ENCODE assay signal across 1 cellular context in genomic region chr9:96612966-96613589, GRCh38.
TF ChIP-seq lines count a peak whose summit lies in the region.

No MANE protein-coding gene starts in this region.

TF ChIP-seq in H1, 55 proteins besides CTCF, POLR2A, EP300 and RAD21:
- TF ChIP-seq BRCA1 (IDR thresholded peaks at IDR 0.05; ENCODE audit: low read depth, low read length) (no peak), SIN3A (conservative IDR thresholded peaks at IDR 0.05 in 1 of 2, IDR thresholded peaks at IDR 0.05 in 1 of 2; ENCODE audit: low read depth in 1 of 2, low read length in 2 of 2) (no peak), TEAD4 (IDR thresholded peaks at IDR 0.05; ENCODE audit: low read depth, low read length) (no peak), RFX5 (IDR thresholded peaks at IDR 0.05; ENCODE audit: borderline replicate concordance, low read depth, low read length) (no peak), HDAC2 (IDR thresholded peaks at IDR 0.05; ENCODE audit: borderline replicate concordance in 1 of 2, low read depth in 2 of 2, low read length in 2 of 2) (no peak), EGR1 (IDR thresholded peaks at IDR 0.05; ENCODE audit: borderline replicate concordance, low read depth, low read length) (no peak), RXRA (IDR thresholded peaks at IDR 0.05; ENCODE audit: insufficient read depth, low read depth, low read length) (no peak), CBX5 (IDR thresholded peaks at IDR 0.05; ENCODE audit: low read depth, low read length) (no peak), USF2 (IDR thresholded peaks at IDR 0.05; ENCODE audit: low read length) (no peak), CHD2 (IDR thresholded peaks at IDR 0.05; ENCODE audit: low read length) (no peak), ASH2L (IDR thresholded peaks at IDR 0.05; ENCODE audit: low read length) (no peak), SRF (IDR thresholded peaks at IDR 0.05; ENCODE audit: low read depth, low read length) (no peak), NANOG (IDR thresholded peaks at IDR 0.05; ENCODE audit: insufficient read depth, low read depth, low read length, poor library complexity, severe bottlenecking) (no peak), POU5F1 (IDR thresholded peaks at IDR 0.05; ENCODE audit: low read depth, low read length) (no peak)
- TF ChIP-seq, protein P1, sequence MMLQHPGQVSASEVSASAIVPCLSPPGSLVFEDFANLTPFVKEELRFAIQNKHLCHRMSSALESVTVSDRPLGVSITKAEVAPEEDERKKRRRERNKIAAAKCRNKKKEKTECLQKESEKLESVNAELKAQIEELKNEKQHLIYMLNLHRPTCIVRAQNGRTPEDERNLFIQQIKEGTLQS (IDR thresholded peaks at IDR 0.05; ENCODE audit: insufficient read depth, low read depth, low read length) = no peak
- TF ChIP-seq, protein P2, sequence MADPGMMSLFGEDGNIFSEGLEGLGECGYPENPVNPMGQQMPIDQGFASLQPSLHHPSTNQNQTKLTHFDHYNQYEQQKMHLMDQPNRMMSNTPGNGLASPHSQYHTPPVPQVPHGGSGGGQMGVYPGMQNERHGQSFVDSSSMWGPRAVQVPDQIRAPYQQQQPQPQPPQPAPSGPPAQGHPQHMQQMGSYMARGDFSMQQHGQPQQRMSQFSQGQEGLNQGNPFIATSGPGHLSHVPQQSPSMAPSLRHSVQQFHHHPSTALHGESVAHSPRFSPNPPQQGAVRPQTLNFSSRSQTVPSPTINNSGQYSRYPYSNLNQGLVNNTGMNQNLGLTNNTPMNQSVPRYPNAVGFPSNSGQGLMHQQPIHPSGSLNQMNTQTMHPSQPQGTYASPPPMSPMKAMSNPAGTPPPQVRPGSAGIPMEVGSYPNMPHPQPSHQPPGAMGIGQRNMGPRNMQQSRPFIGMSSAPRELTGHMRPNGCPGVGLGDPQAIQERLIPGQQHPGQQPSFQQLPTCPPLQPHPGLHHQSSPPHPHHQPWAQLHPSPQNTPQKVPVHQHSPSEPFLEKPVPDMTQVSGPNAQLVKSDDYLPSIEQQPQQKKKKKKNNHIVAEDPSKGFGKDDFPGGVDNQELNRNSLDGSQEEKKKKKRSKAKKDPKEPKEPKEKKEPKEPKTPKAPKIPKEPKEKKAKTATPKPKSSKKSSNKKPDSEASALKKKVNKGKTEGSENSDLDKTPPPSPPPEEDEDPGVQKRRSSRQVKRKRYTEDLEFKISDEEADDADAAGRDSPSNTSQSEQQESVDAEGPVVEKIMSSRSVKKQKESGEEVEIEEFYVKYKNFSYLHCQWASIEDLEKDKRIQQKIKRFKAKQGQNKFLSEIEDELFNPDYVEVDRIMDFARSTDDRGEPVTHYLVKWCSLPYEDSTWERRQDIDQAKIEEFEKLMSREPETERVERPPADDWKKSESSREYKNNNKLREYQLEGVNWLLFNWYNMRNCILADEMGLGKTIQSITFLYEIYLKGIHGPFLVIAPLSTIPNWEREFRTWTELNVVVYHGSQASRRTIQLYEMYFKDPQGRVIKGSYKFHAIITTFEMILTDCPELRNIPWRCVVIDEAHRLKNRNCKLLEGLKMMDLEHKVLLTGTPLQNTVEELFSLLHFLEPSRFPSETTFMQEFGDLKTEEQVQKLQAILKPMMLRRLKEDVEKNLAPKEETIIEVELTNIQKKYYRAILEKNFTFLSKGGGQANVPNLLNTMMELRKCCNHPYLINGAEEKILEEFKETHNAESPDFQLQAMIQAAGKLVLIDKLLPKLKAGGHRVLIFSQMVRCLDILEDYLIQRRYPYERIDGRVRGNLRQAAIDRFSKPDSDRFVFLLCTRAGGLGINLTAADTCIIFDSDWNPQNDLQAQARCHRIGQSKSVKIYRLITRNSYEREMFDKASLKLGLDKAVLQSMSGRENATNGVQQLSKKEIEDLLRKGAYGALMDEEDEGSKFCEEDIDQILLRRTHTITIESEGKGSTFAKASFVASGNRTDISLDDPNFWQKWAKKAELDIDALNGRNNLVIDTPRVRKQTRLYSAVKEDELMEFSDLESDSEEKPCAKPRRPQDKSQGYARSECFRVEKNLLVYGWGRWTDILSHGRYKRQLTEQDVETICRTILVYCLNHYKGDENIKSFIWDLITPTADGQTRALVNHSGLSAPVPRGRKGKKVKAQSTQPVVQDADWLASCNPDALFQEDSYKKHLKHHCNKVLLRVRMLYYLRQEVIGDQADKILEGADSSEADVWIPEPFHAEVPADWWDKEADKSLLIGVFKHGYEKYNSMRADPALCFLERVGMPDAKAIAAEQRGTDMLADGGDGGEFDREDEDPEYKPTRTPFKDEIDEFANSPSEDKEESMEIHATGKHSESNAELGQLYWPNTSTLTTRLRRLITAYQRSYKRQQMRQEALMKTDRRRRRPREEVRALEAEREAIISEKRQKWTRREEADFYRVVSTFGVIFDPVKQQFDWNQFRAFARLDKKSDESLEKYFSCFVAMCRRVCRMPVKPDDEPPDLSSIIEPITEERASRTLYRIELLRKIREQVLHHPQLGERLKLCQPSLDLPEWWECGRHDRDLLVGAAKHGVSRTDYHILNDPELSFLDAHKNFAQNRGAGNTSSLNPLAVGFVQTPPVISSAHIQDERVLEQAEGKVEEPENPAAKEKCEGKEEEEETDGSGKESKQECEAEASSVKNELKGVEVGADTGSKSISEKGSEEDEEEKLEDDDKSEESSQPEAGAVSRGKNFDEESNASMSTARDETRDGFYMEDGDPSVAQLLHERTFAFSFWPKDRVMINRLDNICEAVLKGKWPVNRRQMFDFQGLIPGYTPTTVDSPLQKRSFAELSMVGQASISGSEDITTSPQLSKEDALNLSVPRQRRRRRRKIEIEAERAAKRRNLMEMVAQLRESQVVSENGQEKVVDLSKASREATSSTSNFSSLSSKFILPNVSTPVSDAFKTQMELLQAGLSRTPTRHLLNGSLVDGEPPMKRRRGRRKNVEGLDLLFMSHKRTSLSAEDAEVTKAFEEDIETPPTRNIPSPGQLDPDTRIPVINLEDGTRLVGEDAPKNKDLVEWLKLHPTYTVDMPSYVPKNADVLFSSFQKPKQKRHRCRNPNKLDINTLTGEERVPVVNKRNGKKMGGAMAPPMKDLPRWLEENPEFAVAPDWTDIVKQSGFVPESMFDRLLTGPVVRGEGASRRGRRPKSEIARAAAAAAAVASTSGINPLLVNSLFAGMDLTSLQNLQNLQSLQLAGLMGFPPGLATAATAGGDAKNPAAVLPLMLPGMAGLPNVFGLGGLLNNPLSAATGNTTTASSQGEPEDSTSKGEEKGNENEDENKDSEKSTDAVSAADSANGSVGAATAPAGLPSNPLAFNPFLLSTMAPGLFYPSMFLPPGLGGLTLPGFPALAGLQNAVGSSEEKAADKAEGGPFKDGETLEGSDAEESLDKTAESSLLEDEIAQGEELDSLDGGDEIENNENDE (IDR thresholded peaks at IDR 0.05; ENCODE audit: insufficient replicate concordance, low read length) = no peak
